Comparison of ENCODE assay signal across 8 cellular contexts in genomic region chr22:30636226-30637077, GRCh38. TPM values are rescaled to one million over a fixed set of nuclear protein-coding genes. Genes with fewer than 3 reads are reported as not detected.
DNase-seq lines count a peak whose midpoint lies in the region; ATAC-seq and TF ChIP-seq lines count a peak whose summit lies in the region.

No MANE protein-coding gene starts in this region.

- no peaks in the 10 kb centered on the region for H3K27me3 Mint-ChIP-seq in CD4-positive, CD25-positive, alpha-beta regulatory T cell

- no peak overlapping the region for H2AFZ ChIP-seq in trophoblast cell (ENCODE audit: insufficient read depth, low read length, poor library complexity)

- H2BK12ac ChIP-seq in trophoblast cell (ENCODE audit: low read length): no peak overlapping the region

- DNase-seq in CD4-positive, CD25-positive, alpha-beta regulatory T cell: peak; percentile 5 to 36 (median 18)
- DNase-seq in KBM-7 (peak; percentile 52), cardiac muscle cell (ENCODE audit: low read depth in 1 of 2, low spot score in 1 of 2) (no peak), trophoblast cell (no peak), occipital lobe (lab: John Stamatoyannopoulos, UW) (no peak), NCI-H524 treated with DMSO at 0.1 percent for 48 hours (lab: John Stamatoyannopoulos, UW) (no peak)
- DNase-seq in activated naive CD4-positive, alpha-beta T cell treated with Interleukin-2 at 50 U/mL for 16 hours: peak; percentile 12

- H4K91ac ChIP-seq in trophoblast cell (ENCODE audit: low read depth, low read length): no peak overlapping the region

- no peak overlapping the region for H4K8ac ChIP-seq in trophoblast cell (ENCODE audit: low read depth, low read length)

- H3K18ac ChIP-seq in trophoblast cell (ENCODE audit: low read length): peak overlapping the region; percentile 12

- H3K4me3 Mint-ChIP-seq in CD4-positive, CD25-positive, alpha-beta regulatory T cell: peak overlapping the region; percentile 90 to 97 (median 92)

- peak overlapping the region in 2 of 3 donors; percentile 73 to 93 for H3K27ac Mint-ChIP-seq in CD4-positive, CD25-positive, alpha-beta regulatory T cell

- H3K36me3 Mint-ChIP-seq in CD4-positive, CD25-positive, alpha-beta regulatory T cell: peaks cover 4% of the 10 kb centered on the region

- H3K23ac ChIP-seq in trophoblast cell (ENCODE audit: low read length): no peak overlapping the region

- peak overlapping the region; percentile 81 for H3K27ac ChIP-seq in CD4-positive, CD25-positive, alpha-beta regulatory T cell (ENCODE audit: insufficient read depth, low read length, poor library complexity, severe bottlenecking)
- H3K27ac ChIP-seq in cardiac muscle cell (no peak overlapping the region), trophoblast cell (ENCODE audit: low read depth, low read length) (no peak overlapping the region)

- no peak overlapping the region for H3K9ac ChIP-seq in trophoblast cell (ENCODE audit: low read length)

- ATAC-seq in CD4-positive, CD25-positive, alpha-beta regulatory T cell (ENCODE audit: low read depth in 2 of 2): no peak
- ATAC-seq in GM19351 (IDR thresholded peaks at IDR 0.05; ENCODE audit: unreplicated experiment): no peak

- peak overlapping the region; percentile 88 for H3K4me2 ChIP-seq in trophoblast cell (ENCODE audit: low read length)

- peak overlapping the region; percentile 36 for H3K14ac ChIP-seq in trophoblast cell (ENCODE audit: low read length)

- H2BK120ac ChIP-seq in trophoblast cell (ENCODE audit: insufficient read depth, low read length, poor library complexity): no peak overlapping the region

- H3K79me1 ChIP-seq in trophoblast cell (ENCODE audit: low read length): peaks cover 6% of the 10 kb centered on the region

- in situ Hi-C loops in KBM-7 (cut with MboI; ENCODE audit: low pct_unique_long_range_greater_than_20kb, low sequenced_read_pairs): no loop called here

- no peak overlapping the region for H4K12ac ChIP-seq in trophoblast cell (ENCODE audit: low read depth, low read length)

- no peak overlapping the region for H2AK5ac ChIP-seq in trophoblast cell (ENCODE audit: low read length)

- no peaks in the 10 kb centered on the region for H3K27me3 ChIP-seq in CD4-positive, CD25-positive, alpha-beta regulatory T cell (ENCODE audit: control insufficient read depth, insufficient read depth, low read length)
- H3K27me3 ChIP-seq in cardiac muscle cell: no peaks in the 10 kb centered on the region
- no peaks in the 10 kb centered on the region for H3K27me3 ChIP-seq in trophoblast cell (ENCODE audit: insufficient read depth, low read length)

- H2BK5ac ChIP-seq in trophoblast cell (ENCODE audit: low read depth, low read length, poor library complexity): no peak overlapping the region

- H3K4me1 ChIP-seq in CD4-positive, CD25-positive, alpha-beta regulatory T cell (ENCODE audit: control insufficient read depth, insufficient read depth, low read length, poor library complexity, severe bottlenecking): peaks cover 35% of the 10 kb centered on the region
- peaks cover 10% of the 10 kb centered on the region for H3K4me1 ChIP-seq in cardiac muscle cell (ENCODE audit: low read depth)
- peaks cover 16 to 23% of the 10 kb centered on the region in 2 experiments for H3K4me1 ChIP-seq in trophoblast cell (ENCODE audit: control insufficient read depth in 1 of 2, insufficient read depth in 2 of 2, low read length in 2 of 2)

- peaks cover 0 to 39% (median 22%) of the 10 kb centered on the region in 4 donors for H3K4me1 Mint-ChIP-seq in CD4-positive, CD25-positive, alpha-beta regulatory T cell

- no CpG with 5 or more reads among the region's 45 CpGs for WGBS in trophoblast cell (ENCODE audit: extremely low coverage, insufficient coverage, insufficient read length)

- H3K36me3 ChIP-seq in CD4-positive, CD25-positive, alpha-beta regulatory T cell (ENCODE audit: control insufficient read depth, insufficient read depth, low read length): no peaks in the 10 kb centered on the region
- H3K36me3 ChIP-seq in cardiac muscle cell (no peaks in the 10 kb centered on the region), trophoblast cell (ENCODE audit: control insufficient read depth in 1 of 2, insufficient read depth in 2 of 2, low read length in 2 of 2) (no peaks in the 10 kb centered on the region)

- TF ChIP-seq CTCF in cardiac muscle cell (IDR thresholded peaks at IDR 0.05; ENCODE audit: low read depth, low read length): no peak

- H3K9me3 Mint-ChIP-seq in CD4-positive, CD25-positive, alpha-beta regulatory T cell: peaks cover 0 to 3% (median 0%) of the 10 kb centered on the region in 7 donors

- peak overlapping the region; percentile 55 for H3K4me3 ChIP-seq in CD4-positive, CD25-positive, alpha-beta regulatory T cell (ENCODE audit: low read depth, low read length)
- H3K4me3 ChIP-seq in cardiac muscle cell (peak overlapping the region; percentile 36), trophoblast cell (ENCODE audit: low read depth, low read length) (no peak overlapping the region)

- no peaks in the 10 kb centered on the region for H3K9me3 ChIP-seq in CD4-positive, CD25-positive, alpha-beta regulatory T cell (ENCODE audit: control insufficient read depth in 2 of 2, low read length in 2 of 2)
- H3K9me3 ChIP-seq in cardiac muscle cell (ENCODE audit: low read depth): no peaks in the 10 kb centered on the region
- no peaks in the 10 kb centered on the region for H3K9me3 ChIP-seq in trophoblast cell (ENCODE audit: insufficient read depth, low read depth, low read length)

- H3K4ac ChIP-seq in trophoblast cell (ENCODE audit: low read depth, low read length): no peak overlapping the region

- peaks cover 1% of the 10 kb centered on the region for H3K79me2 ChIP-seq in trophoblast cell (ENCODE audit: control insufficient read depth, insufficient read depth, low read length, poor library complexity)

RNA-seq across cellular contexts. Expression of gene SLC35E4, which starts 0.9 kb away (rescaled TPM):
- 14.5 TPM for total RNA-seq in CD4-positive, CD25-positive, alpha-beta regulatory T cell
- polyA plus RNA-seq in CD4-positive, CD25-positive, alpha-beta regulatory T cell: 1 to 10 TPM; 1.9 to 7.0 (median 4.1) TPM
- total RNA-seq in cardiac muscle cell (8.7 and 12.2 TPM in 2 replicates), occipital lobe (5.5 TPM)
- polyA plus RNA-seq in cardiac muscle cell: 7.6 and 8.2 TPM in 2 replicates
- 1.1 and 1.2 TPM in 2 replicates for polyA plus RNA-seq in trophoblast cell (2013)

RNA-seq across cellular contexts. Expression of gene TCN2, which starts 29.5 kb away (rescaled TPM):
- total RNA-seq in CD4-positive, CD25-positive, alpha-beta regulatory T cell: 0.30 TPM
- 1 to 10 TPM in 2 of 4 donors, under 1 TPM in 2; 0.23 to 1.7 (median 0.99) TPM for polyA plus RNA-seq in CD4-positive, CD25-positive, alpha-beta regulatory T cell
- total RNA-seq in cardiac muscle cell (6.1 and 6.6 TPM in 2 replicates), occipital lobe (8.4 TPM)
- polyA plus RNA-seq in cardiac muscle cell: 7.6 and 7.8 TPM in 2 replicates
- polyA plus RNA-seq in trophoblast cell (2013): 2.2 and 2.5 TPM in 2 replicates

RNA-seq across cellular contexts. Expression of gene DUSP18, which starts 31.2 kb away (rescaled TPM):
- total RNA-seq in CD4-positive, CD25-positive, alpha-beta regulatory T cell: 15.5 TPM
- polyA plus RNA-seq in CD4-positive, CD25-positive, alpha-beta regulatory T cell: 10 to 100 TPM; 11.4 to 20.2 (median 12.8) TPM
- total RNA-seq in cardiac muscle cell (6.1 and 6.8 TPM in 2 replicates), occipital lobe (22.9 TPM)
- 11.0 and 16.2 TPM in 2 replicates for polyA plus RNA-seq in cardiac muscle cell
- 4.8 and 5.0 TPM in 2 replicates for polyA plus RNA-seq in trophoblast cell (2013)

RNA-seq across cellular contexts. Expression of gene PES1, which starts 44.7 kb away (rescaled TPM):
- 38.2 TPM for total RNA-seq in CD4-positive, CD25-positive, alpha-beta regulatory T cell
- polyA plus RNA-seq in CD4-positive, CD25-positive, alpha-beta regulatory T cell: 10 to 100 TPM; 35.2 to 47.9 (median 36.1) TPM
- total RNA-seq in cardiac muscle cell (49.1 and 56.3 TPM in 2 replicates), occipital lobe (41.3 TPM)
- polyA plus RNA-seq in cardiac muscle cell: 52.5 and 57.7 TPM in 2 replicates
- polyA plus RNA-seq in trophoblast cell (2013): 50.6 and 53.6 TPM in 2 replicates

RNA-seq across cellular contexts. Expression of gene OSBP2, which starts 58.2 kb away (rescaled TPM):
- 9.9 TPM for total RNA-seq in CD4-positive, CD25-positive, alpha-beta regulatory T cell
- polyA plus RNA-seq in CD4-positive, CD25-positive, alpha-beta regulatory T cell: 1 to 10 TPM in 2 of 4 donors, under 1 TPM in 2; 0.86 to 1.9 (median 1.3) TPM
- total RNA-seq in cardiac muscle cell (19.4 and 39.2 TPM in 2 replicates), occipital lobe (27.0 TPM)
- 21.0 and 32.5 TPM in 2 replicates for polyA plus RNA-seq in cardiac muscle cell
- 0.17 and 0.21 TPM in 2 replicates for polyA plus RNA-seq in trophoblast cell (2013)

Comparison
In these comparisons a context has a peak if more than half of its experiments do, and no peak if none do; other contexts are left out.
1. DNase-seq: peak in CD4-positive, CD25-positive, alpha-beta regulatory T cell (3 of 3), KBM-7 (single experiment) and activated naive CD4-positive, alpha-beta T cell treated with Interleukin-2 at 50 U/mL for 16 hours (single experiment); none in cardiac muscle cell (0 of 2), trophoblast cell (0 of 2), occipital lobe (single experiment) and NCI-H524 treated with DMSO at 0.1 percent for 48 hours (single experiment).